ENCODE assay signal across 8 cellular contexts in genomic region chr3:72482589-72483249, GRCh38. TPM values are rescaled to one million over a fixed set of nuclear protein-coding genes. Genes with fewer than 3 reads are reported as not detected.
DNase-seq lines count a peak whose midpoint lies in the region; ATAC-seq and FAIRE-seq lines count a peak whose summit lies in the region.

No MANE protein-coding gene starts in this region.

- FAIRE-seq in HTR-8/SVneo (lab: Jason Lieb, UNC): peak; percentile 49

- DNase-seq in HTR-8/SVneo (ENCODE audit: insufficient read length, low spot score) (peak; percentile 75), dermis microvascular lymphatic vessel endothelial cell (ENCODE audit: low read depth in 2 of 2) (peak; percentile 51 to 82), mucosa of gallbladder (ENCODE audit: low spot score) (peak; percentile 54), NCI-H1694 treated with DMSO at 0.1 percent for 48 hours (lab: John Stamatoyannopoulos, UW) (no peak), nucleus accumbens (lab: John Stamatoyannopoulos, UW) (no peak)
- DNase-seq in activated CD4-positive, alpha-beta T cell treated with anti-CD3 and anti-CD28 coated beads for 48 hours: peak; percentile 92
- DNase-seq in stimulated activated CD8-positive, alpha-beta memory T cell treated with anti-CD3 and anti-CD28 coated beads, Interleukin-7, amount 100 ng/mL, for 24 hours (ENCODE audit: low read depth): peak; percentile 65

- peak; percentile 63 for ATAC-seq in GM18502 (IDR thresholded peaks at IDR 0.05; ENCODE audit: poor library complexity, unreplicated experiment)

RNA-seq across cellular contexts. Expression of gene RYBP, which starts 36.3 kb away (rescaled TPM):
- 4.7 and 6.7 TPM in 2 replicates for total RNA-seq in dermis microvascular lymphatic vessel endothelial cell
- 14.3 TPM for total RNA-seq in mucosa of gallbladder

Comparison
In these comparisons a context has a peak if more than half of its experiments do, and no peak if none do; other contexts are left out.
1. DNase-seq: peak in HTR-8/SVneo (single experiment), activated CD4-positive, alpha-beta T cell treated with anti-CD3 and anti-CD28 coated beads for 48 hours (single experiment), dermis microvascular lymphatic vessel endothelial cell (2 of 2), mucosa of gallbladder (single experiment) and stimulated activated CD8-positive, alpha-beta memory T cell treated with anti-CD3 and anti-CD28 coated beads, Interleukin-7, amount 100 ng/mL, for 24 hours (single experiment); none in NCI-H1694 treated with DMSO at 0.1 percent for 48 hours (single experiment) and nucleus accumbens (0 of 56).